Comparison of ENCODE assay signal across 8 cellular contexts in the genomic region with DNA sequence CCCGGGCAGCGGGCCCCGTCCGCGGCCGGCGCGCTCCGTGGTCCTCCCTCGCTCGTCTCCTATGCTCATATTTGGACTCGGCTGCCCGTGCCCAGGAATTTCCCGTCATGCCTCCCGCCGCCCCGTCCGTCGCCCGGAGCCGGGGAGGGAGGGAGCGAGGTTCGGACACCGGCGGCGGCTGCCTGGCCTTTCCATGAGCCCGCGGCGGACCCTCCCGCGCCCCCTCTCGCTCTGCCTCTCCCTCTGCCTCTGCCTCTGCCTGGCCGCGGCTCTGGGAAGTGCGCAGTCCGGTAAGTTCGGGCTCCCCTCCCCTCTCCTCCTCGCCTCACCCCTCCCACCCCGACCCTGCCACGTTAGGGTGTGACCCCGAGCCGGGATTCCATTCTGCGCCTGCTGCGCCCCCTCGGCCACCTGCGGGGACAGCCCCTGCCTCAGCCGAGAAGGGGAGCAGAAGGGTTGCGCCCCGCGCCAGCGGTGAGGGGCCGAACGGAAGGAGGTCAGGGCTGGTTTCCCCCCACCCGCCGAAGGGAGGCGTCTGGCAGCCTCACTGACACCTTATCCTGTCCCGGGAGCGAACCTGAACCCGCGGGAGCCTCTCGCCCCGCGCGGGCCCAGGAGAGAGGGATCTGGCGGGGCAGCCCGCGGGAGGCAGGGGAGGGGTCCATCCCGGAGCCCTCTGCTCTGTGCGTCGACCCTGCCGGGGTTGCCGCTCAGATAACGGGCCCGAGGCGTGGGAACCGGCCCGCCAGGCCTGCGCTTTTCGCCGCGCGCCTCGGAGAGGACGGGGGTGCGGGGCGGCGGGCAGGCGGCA. TPM values are rescaled to one million over a fixed set of nuclear protein-coding genes. Genes with fewer than 3 reads are reported as not detected.
DNase-seq lines count a peak whose midpoint lies in the region; ATAC-seq and TF ChIP-seq lines count a peak whose summit lies in the region.

Gene MSRB3 (plus strand): TSS at position 108 of the 811 bp plus-strand sequence. CDS start 29,897 bp downstream, outside the sequence.

- intact Hi-C loops in esophagus squamous epithelium (cut with DNase I) = no loop called here

- H3K27ac ChIP-seq in CD8-positive, alpha-beta memory T cell (ENCODE audit: low read depth, low read length) = no peak within 1 kb of the TSS
- peak within 1 kb of the TSS; percentile 79 to 94 (median 89) for H3K27ac ChIP-seq in esophagus squamous epithelium

- H3K27me3 Mint-ChIP-seq in CD8-positive, alpha-beta memory T cell = peaks cover 30 to 73% of the 10 kb centered on the region in 2 donors
- H3K27me3 Mint-ChIP-seq in activated CD8-positive, alpha-beta T cell treated with anti-CD3 and anti-CD28 coated beads, Interleukin-2, amount 10 ng/mL, durations not matched to agents 7 days and 5 days (ENCODE audit: low read depth) = peaks cover 60% of the 10 kb centered on the region
- H3K27me3 Mint-ChIP-seq in type B pancreatic cell = peaks cover 41% of the 10 kb centered on the region

- no peak within 1 kb of the TSS for H3K27ac Mint-ChIP-seq in CD8-positive, alpha-beta memory T cell
- no peak within 1 kb of the TSS for H3K27ac Mint-ChIP-seq in activated CD8-positive, alpha-beta T cell treated with anti-CD3 and anti-CD28 coated beads, Interleukin-2, amount 10 ng/mL, durations not matched to agents 7 days and 5 days
- H3K27ac Mint-ChIP-seq in type B pancreatic cell = peak within 1 kb of the TSS; percentile 8

- CTCF ChIA-PET in CD8-positive, alpha-beta memory T cell (lab: Charles Lee) = no interaction called here
- CTCF ChIA-PET in activated CD8-positive, alpha-beta T cell treated with anti-CD3 and anti-CD28 coated beads, Interleukin-2, amount 10 ng/mL, durations not matched to agents 7 days and 5 days (lab: Charles Lee) = no interaction called here

- 0% methylated on average over 10 to 20 of the region's 88 CpGs for WGBS in esophagus squamous epithelium, 2 donors

- H3K9me3 ChIP-seq in CD8-positive, alpha-beta memory T cell (ENCODE audit: low read length) = no peaks in the 10 kb centered on the region
- no peaks in the 10 kb centered on the region for H3K9me3 ChIP-seq in esophagus squamous epithelium

- no peaks in the 10 kb centered on the region for H3K4me1 ChIP-seq in CD8-positive, alpha-beta memory T cell (ENCODE audit: insufficient read depth, low read length)
- H3K4me1 ChIP-seq in esophagus squamous epithelium = peaks cover 0 to 35% (median 3%) of the 10 kb centered on the region in 3 donors

- no peaks in the 10 kb centered on the region for H3K36me3 Mint-ChIP-seq in CD8-positive, alpha-beta memory T cell
- no peaks in the 10 kb centered on the region for H3K36me3 Mint-ChIP-seq in activated CD8-positive, alpha-beta T cell treated with anti-CD3 and anti-CD28 coated beads, Interleukin-2, amount 10 ng/mL, durations not matched to agents 7 days and 5 days (ENCODE audit: low read depth)
- H3K36me3 Mint-ChIP-seq in type B pancreatic cell = no peaks in the 10 kb centered on the region

- peak within 1 kb of the TSS; percentile 58 to 76 (median 61) for H3K4me3 Mint-ChIP-seq in CD8-positive, alpha-beta memory T cell
- peak within 1 kb of the TSS; percentile 60 for H3K4me3 Mint-ChIP-seq in activated CD8-positive, alpha-beta T cell treated with anti-CD3 and anti-CD28 coated beads, Interleukin-2, amount 10 ng/mL, durations not matched to agents 7 days and 5 days
- H3K4me3 Mint-ChIP-seq in type B pancreatic cell = peak within 1 kb of the TSS; percentile 87

- no peaks in the 10 kb centered on the region for H3K36me3 ChIP-seq in CD8-positive, alpha-beta memory T cell (ENCODE audit: insufficient read depth, low read length)
- no peaks in the 10 kb centered on the region for H3K36me3 ChIP-seq in esophagus squamous epithelium

- H3K4me3 ChIP-seq in CD8-positive, alpha-beta memory T cell (ENCODE audit: low read length) = peak within 1 kb of the TSS; percentile 47
- peak within 1 kb of the TSS; percentile 43 to 80 (median 66) for H3K4me3 ChIP-seq in esophagus squamous epithelium

- H3K27me3 ChIP-seq in CD8-positive, alpha-beta memory T cell (ENCODE audit: insufficient read depth, low read length, poor library complexity, severe bottlenecking) = peaks cover 13% of the 10 kb centered on the region
- peaks cover 0 to 20% (median 0%) of the 10 kb centered on the region in 4 donors for H3K27me3 ChIP-seq in esophagus squamous epithelium

- DNase-seq in CD8-positive, alpha-beta memory T cell = peak in 4 of 5 donors; percentile 1 to 45 (median 6)
- DNase-seq in HS-5 (ENCODE audit: low read depth) = peak; percentile 22
- peak; percentile 28 for DNase-seq in activated CD8-positive, alpha-beta T cell treated with anti-CD3 and anti-CD28 coated beads, Interleukin-2, amount 10 ng/mL, durations not matched to agents 7 days and 5 days
- no peak for DNase-seq in esophagus squamous epithelium (lab: John Stamatoyannopoulos, UW)
- peak; percentile 67 for DNase-seq in mucosa of gallbladder (ENCODE audit: low spot score)
- peak; percentile 87 for DNase-seq in type B pancreatic cell (ENCODE audit: extremely low spot score, unreplicated experiment)
- no peak for DNase-seq in central memory CD4-positive, alpha-beta T cell

- TF ChIP-seq POLR2A in esophagus squamous epithelium (IDR thresholded peaks at IDR 0.05) = peak in 2 of 4 donors; percentile 42 to 61

- no peak for TF ChIP-seq CTCF in esophagus squamous epithelium (IDR thresholded peaks at IDR 0.05)
- TF ChIP-seq CTCF in type B pancreatic cell (conservative IDR thresholded peaks at IDR 0.05) = peak; percentile 40

- POLR2A ChIA-PET in CD8-positive, alpha-beta memory T cell (lab: Charles Lee) = no interaction called here
- POLR2A ChIA-PET in activated CD8-positive, alpha-beta T cell treated with anti-CD3 and anti-CD28 coated beads, Interleukin-2, amount 10 ng/mL, durations not matched to agents 7 days and 5 days (lab: Charles Lee) = no interaction called here

- ATAC-seq in GM19397 (IDR thresholded peaks at IDR 0.05; ENCODE audit: unreplicated experiment) = peak; percentile 66
- peak; percentile 75 for ATAC-seq in activated CD8-positive, alpha-beta T cell treated with anti-CD3 and anti-CD28 coated beads, Interleukin-2, amount 10 ng/mL, durations not matched to agents 7 days and 5 days

- H3K9me3 Mint-ChIP-seq in CD8-positive, alpha-beta memory T cell = no peaks in the 10 kb centered on the region
- H3K9me3 Mint-ChIP-seq in activated CD8-positive, alpha-beta T cell treated with anti-CD3 and anti-CD28 coated beads, Interleukin-2, amount 10 ng/mL, durations not matched to agents 7 days and 5 days (ENCODE audit: insufficient read depth) = no peaks in the 10 kb centered on the region
- no peaks in the 10 kb centered on the region for H3K9me3 Mint-ChIP-seq in type B pancreatic cell

- peaks cover 5 to 14% (median 9%) of the 10 kb centered on the region in 3 donors for H3K4me1 Mint-ChIP-seq in CD8-positive, alpha-beta memory T cell
- peaks cover 6% of the 10 kb centered on the region for H3K4me1 Mint-ChIP-seq in activated CD8-positive, alpha-beta T cell treated with anti-CD3 and anti-CD28 coated beads, Interleukin-2, amount 10 ng/mL, durations not matched to agents 7 days and 5 days (ENCODE audit: low read depth)
- peaks cover 10% of the 10 kb centered on the region for H3K4me1 Mint-ChIP-seq in type B pancreatic cell (ENCODE audit: unreplicated experiment)

RNA-seq across cellular contexts. Expression of gene MSRB3, which starts in this region (rescaled TPM):
- not detected for total RNA-seq in CD8-positive, alpha-beta memory T cell
- not detected for polyA plus RNA-seq in CD8-positive, alpha-beta memory T cell
- total RNA-seq in activated CD8-positive, alpha-beta T cell treated with anti-CD3 and anti-CD28 coated beads, Interleukin-2, amount 10 ng/mL, durations not matched to agents 7 days and 5 days = not detected
- total RNA-seq in esophagus squamous epithelium (10 to 100 TPM in 2 of 4 donors, 1 to 10 TPM in 2; 2.7 to 54.6 (median 11.1) TPM), mucosa of gallbladder (95.3 TPM), type B pancreatic cell (ENCODE audit: low replicate concordance) (2.2 and 12.8 TPM in 2 replicates)

Comparison
In these comparisons a context has a peak if more than half of its experiments do, and no peak if none do; other contexts are left out.
1. Peak in DNase-seq and H3K4me3 ChIP-seq in CD8-positive, alpha-beta memory T cell; RNA of the gene not detected or under 1 TPM.
2. Peak in DNase-seq and ATAC-seq in activated CD8-positive, alpha-beta T cell treated with anti-CD3 and anti-CD28 coated beads, Interleukin-2, amount 10 ng/mL, durations not matched to agents 7 days and 5 days; RNA of the gene not detected or under 1 TPM.
3. DNase-seq: peak in HS-5 (single experiment), mucosa of gallbladder (single experiment) and type B pancreatic cell (single experiment); none in esophagus squamous epithelium (single experiment) and central memory CD4-positive, alpha-beta T cell (single experiment).
4. Peak in every context shown above with its lines, with median percentiles within 50 percentile points of each other: H3K4me3 Mint-ChIP-seq.